ENCODE assay signal across 17 cellular contexts in genomic region chr6:42380208-42380979, GRCh38.
A peak's percentile ranks its signal among the peaks of the same experiment; 100 is the strongest.
DNase-seq lines count a peak whose midpoint lies in the region; ATAC-seq, FAIRE-seq and TF ChIP-seq lines count a peak whose summit lies in the region.
"Had no signal": no experiment of that assay in that cellular context is flagged by ENCODE, and none has a peak within 500 bp of the region (broad histone marks: within the 10 kb centered on the region; RNA-seq: fewer than 3 reads in every experiment).

No MANE protein-coding gene starts in this region.

- no peak for FAIRE-seq in A549 (lab: Jason Lieb, UNC)
- FAIRE-seq: HTR-8/SVneo had no signal

- H3K9me3 ChIP-seq in A549 = no peaks in the 10 kb centered on the region
- H3K9me3 ChIP-seq in CD8-positive, alpha-beta T cell (ENCODE audit: low read length) = no peaks in the 10 kb centered on the region
- H3K9me3 ChIP-seq: HAP-1 had no signal

- H3K36me3 Mint-ChIP-seq in CD8-positive, alpha-beta T cell = peaks cover 6% of the 10 kb centered on the region
- H3K36me3 Mint-ChIP-seq in activated B cell treated with CpG ODN at 0.5 μM for 24 hours (ENCODE audit: low read depth) (no peaks in the 10 kb centered on the region), immature natural killer cell (peaks cover 0 to 9% (median 3%) of the 10 kb centered on the region in 3 donors)

- intact Hi-C loops in CD8-positive, alpha-beta T cell (cut with DNase I, micrococcal nuclease) = no loop called here
- intact Hi-C loops in activated B cell treated with CpG ODN at 0.5 μM for 24 hours (cut with micrococcal nuclease) = no loop called here

- no peak for TF ChIP-seq EP300 in A549 (IDR thresholded peaks at IDR 0.05)

- TF ChIP-seq CTCF in A549 (IDR thresholded peaks at IDR 0.05) = no peak
- TF ChIP-seq CTCF in CD8-positive, alpha-beta T cell (IDR thresholded peaks at IDR 0.05) = no peak
- TF ChIP-seq CTCF in activated B cell treated with CpG ODN at 0.5 μM for 24 hours (IDR thresholded peaks at IDR 0.05) = no peak
- TF ChIP-seq CTCF in brain microvascular endothelial cell (IDR thresholded peaks at IDR 0.05; ENCODE audit: low read depth, low read length, missing control alignments) = no peak

- no peak for DNase-seq in A549 (ENCODE audit: low read depth in 1 of 2, low spot score in 1 of 2)
- no peak for DNase-seq in CD8-positive, alpha-beta T cell
- DNase-seq in activated B cell treated with CpG ODN at 0.5 μM for 24 hours = no peak
- no peak for DNase-seq in immature natural killer cell
- DNase-seq in kidney tubule cell (ENCODE audit: low spot score) = no peak
- DNase-seq in brain microvascular endothelial cell = no peak
- no peak for DNase-seq in GOT3 (lab: John Stamatoyannopoulos, UW)
- DNase-seq in amygdala (lab: John Stamatoyannopoulos, UW) = no peak
- DNase-seq: activated CD4-positive, alpha-beta T cell treated with anti-CD3 and anti-CD28 coated beads for 4 hours; mesenchymal stem cell; NCI-H226; right cardiac atrium; stimulated activated CD4-positive, alpha-beta T cell treated with anti-CD3 and anti-CD28 coated beads, Interleukin-1b, Interleukin-23, amount 100 ng/mL, for 48 hours had no signal

- H3K4me2 ChIP-seq in A549 = no peak overlapping the region

- ATAC-seq in A549 = no peak
- no peak for ATAC-seq in CD8-positive, alpha-beta T cell
- ATAC-seq in activated B cell treated with CpG ODN at 0.5 μM for 24 hours (ENCODE audit: low read depth) = peak; percentile 68
- ATAC-seq: esophagus mucosa, Right ventricle myocardium inferior had no signal

- no peaks in the 10 kb centered on the region for H3K27me3 Mint-ChIP-seq in CD8-positive, alpha-beta T cell (ENCODE audit: low read depth)
- no peaks in the 10 kb centered on the region for H3K27me3 Mint-ChIP-seq in activated B cell treated with CpG ODN at 0.5 μM for 24 hours
- peaks cover 0 to 6% (median 3%) of the 10 kb centered on the region in 3 donors for H3K27me3 Mint-ChIP-seq in immature natural killer cell (ENCODE audit: low read depth in 3 of 3)

- in situ Hi-C loops in brain microvascular endothelial cell (cut with HindIII; ENCODE audit: low pct_ligation_motif_present, low sequenced_read_pairs) = no loop called here

- H3K27ac ChIP-seq in A549 (no peak overlapping the region), brain microvascular endothelial cell (no peak overlapping the region)
- no peak overlapping the region for H3K27ac ChIP-seq in CD8-positive, alpha-beta T cell (ENCODE audit: low read depth, low read length)

- H3K27me3 ChIP-seq in CD8-positive, alpha-beta T cell (ENCODE audit: insufficient read depth, low read length) = no peaks in the 10 kb centered on the region
- no peaks in the 10 kb centered on the region for H3K27me3 ChIP-seq in brain microvascular endothelial cell (replicated peaks)

- no peaks in the 10 kb centered on the region for H3K4me1 ChIP-seq in A549
- peaks cover 52% of the 10 kb centered on the region for H3K4me1 ChIP-seq in CD8-positive, alpha-beta T cell (ENCODE audit: insufficient read depth, low read length)
- H3K4me1 ChIP-seq: HAP-1 had no signal

- WGBS in A549 (ENCODE audit: missing lambda C conversion rate) = 73% methylated on average over 4 of the region's 4 CpGs

- H3K4me1 Mint-ChIP-seq in CD8-positive, alpha-beta T cell (ENCODE audit: low read depth) = peaks cover 71% of the 10 kb centered on the region
- H3K4me1 Mint-ChIP-seq in activated B cell treated with CpG ODN at 0.5 μM for 24 hours = peaks cover 28% of the 10 kb centered on the region
- H3K4me1 Mint-ChIP-seq in immature natural killer cell = peaks cover 36 to 75% of the 10 kb centered on the region in 2 donors

- TF ChIP-seq POLR2A in A549 (IDR thresholded peaks at IDR 0.05; ENCODE audit: low read length) = no peak

- no peaks in the 10 kb centered on the region for H3K9me3 Mint-ChIP-seq in CD8-positive, alpha-beta T cell
- no peaks in the 10 kb centered on the region for H3K9me3 Mint-ChIP-seq in activated B cell treated with CpG ODN at 0.5 μM for 24 hours
- H3K9me3 Mint-ChIP-seq in immature natural killer cell = no peaks in the 10 kb centered on the region

- TF ChIP-seq RAD21 in A549 (conservative IDR thresholded peaks at IDR 0.05 in 1 of 2, IDR thresholded peaks at IDR 0.05 in 1 of 2) = no peak

- no peak overlapping the region for H3K4me3 Mint-ChIP-seq in CD8-positive, alpha-beta T cell
- H3K4me3 Mint-ChIP-seq in activated B cell treated with CpG ODN at 0.5 μM for 24 hours = no peak overlapping the region
- peak overlapping the region in 1 of 5 donors; percentile 33 for H3K4me3 Mint-ChIP-seq in immature natural killer cell

- H3K4me3 ChIP-seq in A549 (no peak overlapping the region), brain microvascular endothelial cell (ENCODE audit: low read depth, low read length) (no peak overlapping the region)
- H3K4me3 ChIP-seq in CD8-positive, alpha-beta T cell (ENCODE audit: low read depth, low read length) = no peak overlapping the region
- H3K4me3 ChIP-seq: HAP-1 had no signal

- CTCF ChIA-PET in A549 (lab: Yijun Ruan, JAX) = no interaction called here
- CTCF ChIA-PET in CD8-positive, alpha-beta T cell (lab: Charles Lee) = interaction anchor here (1.1 kb wide), 1 partner anchor 151 kb away, joined by 4 read pairs; no protein-coding TSS in a partner anchor
- CTCF ChIA-PET in activated B cell treated with CpG ODN at 0.5 μM for 24 hours (lab: Charles Lee) = no interaction called here

- H3K36me3 ChIP-seq in CD8-positive, alpha-beta T cell (ENCODE audit: insufficient read depth, low read length) = no peaks in the 10 kb centered on the region
- H3K36me3 ChIP-seq in brain microvascular endothelial cell (replicated peaks) = no peaks in the 10 kb centered on the region
- H3K36me3 ChIP-seq: HAP-1 had no signal

- POLR2A ChIA-PET in A549 (lab: Yijun Ruan, JAX) = no interaction called here
- POLR2A ChIA-PET in CD8-positive, alpha-beta T cell (lab: Charles Lee) = interaction anchor here (1.7 kb wide), 1 partner anchor 10 kb away, joined by 11 read pairs; no protein-coding TSS in a partner anchor
- POLR2A ChIA-PET in activated B cell treated with CpG ODN at 0.5 μM for 24 hours (lab: Charles Lee) = interaction anchor here (0.9 kb wide), 1 partner anchor 12 kb away, joined by 3 read pairs; no protein-coding TSS in a partner anchor

- H3K27ac Mint-ChIP-seq in CD8-positive, alpha-beta T cell = peak overlapping the region; percentile 70
- H3K27ac Mint-ChIP-seq in activated B cell treated with CpG ODN at 0.5 μM for 24 hours (peak overlapping the region; percentile 26), immature natural killer cell (peak overlapping the region in 4 of 6 donors; percentile 29 to 83 (median 54))

TF ChIP-seq in A549, 52 proteins besides CTCF, POLR2A, EP300 and RAD21:
- TF ChIP-seq MAFK (IDR thresholded peaks at IDR 0.05; ENCODE audit: partially characterized antibody) (peak; percentile 18), RARB (CRISPR knock-in tag; IDR thresholded peaks at IDR 0.05) (no peak)
